In the genomic region with DNA sequence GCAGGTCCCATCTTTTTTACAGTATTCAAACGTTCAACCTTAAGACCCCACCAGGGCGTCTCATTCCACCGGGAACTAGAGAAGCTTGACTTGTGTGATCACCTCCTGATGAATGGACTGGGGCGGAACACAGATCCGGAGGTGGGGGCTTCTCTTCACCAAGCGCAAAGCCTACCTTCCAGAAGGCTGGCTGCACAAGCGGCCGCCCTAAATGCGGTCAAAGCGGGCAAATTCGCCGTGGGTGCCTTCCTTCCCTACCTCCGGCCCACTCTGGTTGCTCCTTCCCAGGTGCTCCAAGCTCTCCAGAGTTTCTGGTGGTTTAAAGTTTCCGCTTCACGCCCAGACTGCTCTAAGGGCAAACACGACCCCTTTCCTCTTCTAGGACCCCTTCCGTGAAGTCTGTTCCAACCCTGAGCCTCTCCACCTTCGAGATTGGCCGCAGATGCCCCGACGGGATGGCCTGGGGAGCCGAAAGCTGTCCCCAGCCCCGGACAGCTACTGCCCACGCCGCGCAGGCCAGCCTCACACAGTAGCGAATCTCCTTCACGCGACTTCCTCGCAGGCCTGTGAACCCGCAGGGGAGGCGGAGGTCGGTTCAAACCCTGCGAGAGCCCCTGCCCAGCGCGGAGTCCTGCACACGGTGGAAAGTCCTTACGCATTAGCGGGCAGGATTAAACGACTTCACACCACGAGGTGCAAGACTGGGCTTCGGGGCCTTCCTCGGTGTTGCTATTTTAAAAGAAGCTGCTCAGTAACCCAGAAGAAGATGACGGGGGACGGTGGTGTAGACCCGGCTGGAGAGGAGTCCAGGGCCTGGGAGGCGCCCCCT, we compare ENCODE assay signal across 8 cellular contexts. TPM values are rescaled to one million over a fixed set of nuclear protein-coding genes. Genes with fewer than 3 reads are reported as not detected.
DNase-seq lines count a peak whose midpoint lies in the region; ATAC-seq, FAIRE-seq and TF ChIP-seq lines count a peak whose summit lies in the region.

No MANE protein-coding gene starts in this region.

- H3K27me3 ChIP-seq in CD8-positive, alpha-beta T cell (ENCODE audit: insufficient read depth, low read length) = no peaks in the 10 kb centered on the region
- H3K27me3 ChIP-seq in osteoblast (ENCODE audit: insufficient read depth, low read length) = no peaks in the 10 kb centered on the region

- POLR2A ChIA-PET in CD8-positive, alpha-beta T cell (lab: Charles Lee) = interaction anchor here (1.4 kb wide), 1 partner anchor 179 kb away, joined by 3 read pairs; no protein-coding TSS in a partner anchor
- POLR2A ChIA-PET in activated CD8-positive, alpha-beta T cell treated with anti-CD3 and anti-CD28 coated beads, Interleukin-2, amount 10 ng/mL, durations not matched to agents 7 days and 5 days (lab: Charles Lee) = no interaction called here

- no peak for FAIRE-seq in urothelium cell line (lab: Jason Lieb, UNC)

- H3K27me3 Mint-ChIP-seq in CD8-positive, alpha-beta T cell (ENCODE audit: low read depth) = peaks cover 29% of the 10 kb centered on the region
- H3K27me3 Mint-ChIP-seq in activated CD8-positive, alpha-beta T cell treated with anti-CD3 and anti-CD28 coated beads, Interleukin-2, amount 10 ng/mL, durations not matched to agents 7 days and 5 days (ENCODE audit: low read depth) = peaks cover 39% of the 10 kb centered on the region

- H3K36me3 ChIP-seq in CD8-positive, alpha-beta T cell (ENCODE audit: insufficient read depth, low read length) = no peaks in the 10 kb centered on the region
- no peaks in the 10 kb centered on the region for H3K36me3 ChIP-seq in osteoblast (ENCODE audit: insufficient read depth, low read length)

- no peak overlapping the region for H3K27ac ChIP-seq in CD8-positive, alpha-beta T cell (ENCODE audit: low read depth, low read length)
- peak overlapping the region; percentile 82 for H3K27ac ChIP-seq in osteoblast (ENCODE audit: low read depth, low read length)

- peak in 6 of 7 experiments; percentile 1 to 51 (median 10) for DNase-seq in CD8-positive, alpha-beta T cell
- DNase-seq in activated CD8-positive, alpha-beta T cell treated with anti-CD3 and anti-CD28 coated beads, Interleukin-2, amount 10 ng/mL, durations not matched to agents 7 days and 5 days = no peak
- peak; percentile 11 for DNase-seq in fibroblast of mammary gland (ENCODE audit: low read depth)
- DNase-seq in osteoblast (ENCODE audit: insufficient read length, low spot score, missing footprints) = no peak
- no peak for DNase-seq in urothelium cell line (ENCODE audit: low spot score)
- DNase-seq in COR-L47 (lab: John Stamatoyannopoulos, UW) = no peak
- no peak for DNase-seq in NOMO-1 (lab: John Stamatoyannopoulos, UW; ENCODE audit: unreplicated experiment in 2 of 2)

- H3K9me3 ChIP-seq in CD8-positive, alpha-beta T cell (ENCODE audit: low read length) = no peaks in the 10 kb centered on the region
- H3K9me3 ChIP-seq in osteoblast (ENCODE audit: low read depth, low read length) = no peaks in the 10 kb centered on the region

- H4K20me1 ChIP-seq in osteoblast (ENCODE audit: insufficient read depth, low read length) = peaks cover 19% of the 10 kb centered on the region

- peak overlapping the region; percentile 10 for H3K27ac Mint-ChIP-seq in CD8-positive, alpha-beta T cell
- no peak overlapping the region for H3K27ac Mint-ChIP-seq in activated CD8-positive, alpha-beta T cell treated with anti-CD3 and anti-CD28 coated beads, Interleukin-2, amount 10 ng/mL, durations not matched to agents 7 days and 5 days

- peak overlapping the region; percentile 77 for H2AFZ ChIP-seq in osteoblast (ENCODE audit: low read length)

- peak overlapping the region; percentile 84 for H3K4me2 ChIP-seq in osteoblast (ENCODE audit: insufficient read depth, low read length)

- H3K79me2 ChIP-seq in osteoblast (ENCODE audit: insufficient read depth, low read length) = peaks cover 39% of the 10 kb centered on the region

- intact Hi-C loops in CD8-positive, alpha-beta T cell (cut with DNase I, micrococcal nuclease) = loop anchor here in 1 of 2 experiments (2.0 kb wide), 1 partner anchor 179 kb away; no protein-coding TSS in a partner anchor

- peak overlapping the region; percentile 71 for H3K4me3 Mint-ChIP-seq in CD8-positive, alpha-beta T cell
- no peak overlapping the region for H3K4me3 Mint-ChIP-seq in activated CD8-positive, alpha-beta T cell treated with anti-CD3 and anti-CD28 coated beads, Interleukin-2, amount 10 ng/mL, durations not matched to agents 7 days and 5 days

- peaks cover 10% of the 10 kb centered on the region for H3K4me1 Mint-ChIP-seq in CD8-positive, alpha-beta T cell (ENCODE audit: low read depth)
- H3K4me1 Mint-ChIP-seq in activated CD8-positive, alpha-beta T cell treated with anti-CD3 and anti-CD28 coated beads, Interleukin-2, amount 10 ng/mL, durations not matched to agents 7 days and 5 days (ENCODE audit: low read depth) = no peaks in the 10 kb centered on the region

- peak; percentile 9 for ATAC-seq in CD8-positive, alpha-beta T cell
- peak; percentile 7 for ATAC-seq in activated CD8-positive, alpha-beta T cell treated with anti-CD3 and anti-CD28 coated beads, Interleukin-2, amount 10 ng/mL, durations not matched to agents 7 days and 5 days
- ATAC-seq in GM21528 (IDR thresholded peaks at IDR 0.05; ENCODE audit: low FRiP score, unreplicated experiment) = no peak

- CTCF ChIA-PET in CD8-positive, alpha-beta T cell (lab: Charles Lee) = interaction anchor here (2.0 to 3.0 kb wide), 2 partner anchors 24 to 164 kb away, joined by 5 to 15 read pairs; no protein-coding TSS in a partner anchor
- CTCF ChIA-PET in activated CD8-positive, alpha-beta T cell treated with anti-CD3 and anti-CD28 coated beads, Interleukin-2, amount 10 ng/mL, durations not matched to agents 7 days and 5 days (lab: Charles Lee) = interaction anchor here (1.6 kb wide), 1 partner anchor 164 kb away, joined by 7 read pairs; no protein-coding TSS in a partner anchor

- H3K4me1 ChIP-seq in CD8-positive, alpha-beta T cell (ENCODE audit: insufficient read depth, low read length) = peaks cover 18% of the 10 kb centered on the region
- H3K4me1 ChIP-seq in osteoblast (ENCODE audit: insufficient read depth, low read length) = peaks cover 20% of the 10 kb centered on the region

- peak overlapping the region; percentile 86 for H3K4me3 ChIP-seq in CD8-positive, alpha-beta T cell (ENCODE audit: low read depth, low read length)
- H3K4me3 ChIP-seq in fibroblast of mammary gland (ENCODE audit: control insufficient read depth, low read depth, low read length) (peak overlapping the region; percentile 71), osteoblast (ENCODE audit: insufficient read depth, low read length) (peak overlapping the region; percentile 90)

- no peaks in the 10 kb centered on the region for H3K36me3 Mint-ChIP-seq in CD8-positive, alpha-beta T cell
- no peaks in the 10 kb centered on the region for H3K36me3 Mint-ChIP-seq in activated CD8-positive, alpha-beta T cell treated with anti-CD3 and anti-CD28 coated beads, Interleukin-2, amount 10 ng/mL, durations not matched to agents 7 days and 5 days (ENCODE audit: low read depth)

- H3K9me3 Mint-ChIP-seq in CD8-positive, alpha-beta T cell = no peaks in the 10 kb centered on the region
- no peaks in the 10 kb centered on the region for H3K9me3 Mint-ChIP-seq in activated CD8-positive, alpha-beta T cell treated with anti-CD3 and anti-CD28 coated beads, Interleukin-2, amount 10 ng/mL, durations not matched to agents 7 days and 5 days (ENCODE audit: insufficient read depth)

- no peak for TF ChIP-seq CTCF in CD8-positive, alpha-beta T cell (IDR thresholded peaks at IDR 0.05)
- TF ChIP-seq CTCF in fibroblast of mammary gland (conservative IDR thresholded peaks at IDR 0.05; ENCODE audit: control insufficient read depth, insufficient read depth, low read depth, low read length) = no peak
- no peak for TF ChIP-seq CTCF in osteoblast (IDR thresholded peaks at IDR 0.05; ENCODE audit: extremely low read depth, low read depth, low read length)

RNA-seq across cellular contexts. Expression of a gene that starts 1.6 kb away (rescaled TPM):
- 1 to 10 TPM in 1 of 2 experiments, under 1 TPM in 1; 0.73 to 1.8 TPM for total RNA-seq in CD8-positive, alpha-beta T cell
- total RNA-seq in activated CD8-positive, alpha-beta T cell treated with anti-CD3 and anti-CD28 coated beads, Interleukin-2, amount 10 ng/mL, durations not matched to agents 7 days and 5 days = under 1 TPM; 0.21 TPM
- 33.3 and 35.1 TPM in 2 replicates for total RNA-seq in osteoblast

Comparison
In these comparisons a context has a peak if more than half of its experiments do, and no peak if none do; other contexts are left out.
1. DNase-seq: peak in CD8-positive, alpha-beta T cell (6 of 7) and fibroblast of mammary gland (single experiment); none in activated CD8-positive, alpha-beta T cell treated with anti-CD3 and anti-CD28 coated beads, Interleukin-2, amount 10 ng/mL, durations not matched to agents 7 days and 5 days (single experiment), osteoblast (single experiment), urothelium cell line (single experiment), COR-L47 (single experiment) and NOMO-1 (0 of 2).
2. RNA of a gene that starts 1.6 kb away (total RNA-seq): 33.3 to 35.1 TPM in osteoblast; 0.73 to 1.8 TPM in CD8-positive, alpha-beta T cell and 0.21 TPM in activated CD8-positive, alpha-beta T cell treated with anti-CD3 and anti-CD28 coated beads, Interleukin-2, amount 10 ng/mL, durations not matched to agents 7 days and 5 days; every median in the first group is over 10 times any median in the second.
3. Peak in every context shown above with its lines, with median percentiles within 50 percentile points of each other: H3K4me3 ChIP-seq.